Comparison of ENCODE assay signal across 8 cellular contexts in the genomic region with DNA sequence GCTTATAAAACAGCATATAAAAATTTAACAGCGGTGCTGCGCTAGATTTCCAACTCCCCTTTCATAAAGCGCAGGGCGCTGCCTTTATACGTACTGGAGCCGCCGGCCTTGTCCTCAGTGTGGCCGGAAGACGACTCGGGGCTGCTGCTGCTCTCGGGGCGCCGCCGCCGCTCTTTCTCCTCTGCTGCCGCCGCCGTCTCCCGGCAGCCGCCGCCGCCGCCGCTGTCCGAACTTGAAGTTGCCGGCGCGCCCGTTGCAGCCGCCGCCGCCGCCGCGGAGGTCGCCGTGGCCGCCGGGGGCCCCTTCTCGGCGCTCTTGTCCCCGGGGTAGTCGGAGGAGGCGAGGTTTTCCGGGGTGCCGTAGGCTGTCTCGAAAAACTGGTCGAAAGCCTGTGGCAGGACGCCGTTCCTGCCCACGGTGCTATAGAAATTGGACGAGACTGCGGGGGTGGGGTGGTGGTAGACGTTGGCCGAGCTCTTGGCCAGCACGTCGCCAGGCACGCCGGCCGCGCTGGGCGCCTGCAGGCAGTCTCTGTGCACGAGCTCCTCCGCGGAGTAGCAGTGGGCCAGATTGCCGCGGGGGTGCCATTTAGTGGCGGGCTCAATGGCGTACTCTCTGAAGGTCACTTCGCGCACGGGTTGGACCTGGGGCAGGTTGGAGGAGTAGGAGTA. TPM values are rescaled to one million over a fixed set of nuclear protein-coding genes. Genes with fewer than 3 reads are reported as not detected.
A peak's percentile ranks its signal among the peaks of the same experiment; 100 is the strongest.
DNase-seq lines count a peak whose midpoint lies in the region; ATAC-seq, FAIRE-seq and TF ChIP-seq lines count a peak whose summit lies in the region.

No MANE protein-coding gene starts in this region.

- peak overlapping the region; percentile 83 for H3K9ac ChIP-seq in muscle layer of colon (ENCODE audit: low read length)

- ATAC-seq in HG03045 (IDR thresholded peaks at IDR 0.05; ENCODE audit: unreplicated experiment) = no peak
- no peak for ATAC-seq in HG02884 (IDR thresholded peaks at IDR 0.05; ENCODE audit: unreplicated experiment)

- DNase-seq in NCI-H69 (lab: John Stamatoyannopoulos, UW) (peak; percentile 84), bronchial epithelial cell (ENCODE audit: low read depth) (no peak), HuH-7 (ENCODE audit: low spot score) (no peak)
- DNase-seq in effector CD4-positive, alpha-beta T cell = no peak

- TF ChIP-seq CTCF in bronchial epithelial cell (IDR thresholded peaks at IDR 0.05; ENCODE audit: insufficient read depth, low read length, severe bottlenecking) = no peak

- H3K36me3 ChIP-seq in bronchial epithelial cell (ENCODE audit: control insufficient read depth, insufficient read depth, low read length) = no peaks in the 10 kb centered on the region
- H3K36me3 ChIP-seq in muscle layer of colon (ENCODE audit: insufficient read depth, low read length) = peaks cover 8% of the 10 kb centered on the region

- H3K27me3 ChIP-seq in bronchial epithelial cell (ENCODE audit: control insufficient read depth, insufficient read depth, low read length) = peaks cover 79% of the 10 kb centered on the region
- H3K27me3 ChIP-seq in muscle layer of colon (ENCODE audit: control insufficient read depth in 1 of 2, insufficient read depth in 2 of 2, low read length in 2 of 2) = peaks cover 0 to 7% of the 10 kb centered on the region in 2 donors

- H3K4me1 ChIP-seq in muscle layer of colon (ENCODE audit: insufficient read depth, low read length) = peaks cover 36% of the 10 kb centered on the region

- peak overlapping the region; percentile 12 for H3K4me3 ChIP-seq in GM08714 (ENCODE audit: low read length)
- peak overlapping the region; percentile 11 for H3K4me3 ChIP-seq in bronchial epithelial cell (ENCODE audit: low read depth, low read length)
- peak overlapping the region; percentile 63 to 92 for H3K4me3 ChIP-seq in muscle layer of colon (ENCODE audit: low read depth in 1 of 2, low read length in 2 of 2)

- no peak for FAIRE-seq in bronchial epithelial cell (lab: Jason Lieb, UNC)

- no peaks in the 10 kb centered on the region for H3K9me3 ChIP-seq in muscle layer of colon (ENCODE audit: low read length)

- H3K27ac ChIP-seq in muscle layer of colon (ENCODE audit: low read depth, low read length) = peak overlapping the region; percentile 96

RNA-seq across cellular contexts. Expression of a gene that starts 0.6 kb away (rescaled TPM):
- total RNA-seq in bronchial epithelial cell = not detected in 2 replicates

RNA-seq across cellular contexts. Expression of a gene that starts 10.4 kb away (rescaled TPM):
- not detected in 2 replicates for total RNA-seq in bronchial epithelial cell

RNA-seq across cellular contexts. Expression of a gene that starts 15.4 kb away (rescaled TPM):
- under 0.01 TPM in 1 of 2 replicates, not detected in the other for total RNA-seq in bronchial epithelial cell

RNA-seq across cellular contexts. Expression of a gene that starts 19.1 kb away (rescaled TPM):
- total RNA-seq in bronchial epithelial cell = not detected in 2 replicates

RNA-seq across cellular contexts. Expression of a gene that starts 28.0 kb away (rescaled TPM):
- not detected in 2 replicates for total RNA-seq in bronchial epithelial cell

Comparison
In these comparisons a context has a peak if more than half of its experiments do, and no peak if none do; other contexts are left out.
1. H3K4me3 ChIP-seq: peak in every context shown above with its lines; median percentile 78 in muscle layer of colon; 12 in GM08714; 11 in bronchial epithelial cell.